ENCODE assay signal across 13 cellular contexts in genomic region chr1:226786550-226786949, GRCh38. TPM values are rescaled to one million over a fixed set of nuclear protein-coding genes. Genes with fewer than 3 reads are reported as not detected.
DNase-seq lines count a peak whose midpoint lies in the region; ATAC-seq, FAIRE-seq and TF ChIP-seq lines count a peak whose summit lies in the region.
"Had no signal": no experiment of that assay in that cellular context is flagged by ENCODE, and none has a peak within 500 bp of the region (broad histone marks: within the 10 kb centered on the region; RNA-seq: fewer than 3 reads in every experiment).

No MANE protein-coding gene starts in this region.

- H3K27ac ChIP-seq in dorsolateral prefrontal cortex: peak overlapping the region in 56 of 59 donors; percentile 18 to 97 (median 78)
- no peak overlapping the region for H3K27ac ChIP-seq in small intestine (ENCODE audit: low read depth in 1 of 2, low read length in 1 of 2)
- H3K27ac ChIP-seq: breast epithelium, upper lobe of right lung, VCaP had no signal

- H3K27me3 ChIP-seq in dorsolateral prefrontal cortex: no peaks in the 10 kb centered on the region
- no peaks in the 10 kb centered on the region for H3K27me3 ChIP-seq in small intestine (ENCODE audit: control insufficient read depth in 2 of 2, insufficient read depth in 2 of 2, low read length in 2 of 2)
- H3K27me3 ChIP-seq: breast epithelium, esophagus squamous epithelium, upper lobe of right lung had no signal

- H3K9me3 ChIP-seq in small intestine (ENCODE audit: control insufficient read depth, low read depth): no peaks in the 10 kb centered on the region
- H3K9me3 ChIP-seq: breast epithelium, esophagus squamous epithelium, upper lobe of right lung had no signal

- H3K36me3 ChIP-seq in small intestine (ENCODE audit: control insufficient read depth in 2 of 2, insufficient read depth in 2 of 2, low read length in 2 of 2): no peaks in the 10 kb centered on the region
- H3K36me3 ChIP-seq: breast epithelium, esophagus squamous epithelium, upper lobe of right lung had no signal

- DNase-seq in dorsolateral prefrontal cortex (no peak), NCI-H82 treated with DMSO at 0.1 percent for 48 hours (lab: John Stamatoyannopoulos, UW; ENCODE audit: unreplicated experiment) (no peak), small intestine (no peak), NCI-H446 (lab: John Stamatoyannopoulos, UW) (no peak), cerebellar nuclear complex (lab: John Stamatoyannopoulos, UW) (no peak)
- DNase-seq: esophagus squamous epithelium, right cardiac atrium, upper lobe of right lung had no signal

- intact Hi-C loops in dorsolateral prefrontal cortex (cut with DNase I): loop anchor here in 1 of 2 donors (2.0 to 5.0 kb wide), 2 partner anchors 38 to 49 kb away; partner anchors contain the start of gene ITPKB

- H3K4me1 ChIP-seq in small intestine (ENCODE audit: control insufficient read depth in 2 of 2, insufficient read depth in 1 of 2, low read depth in 1 of 2, low read length in 1 of 2): no peaks in the 10 kb centered on the region
- H3K4me1 ChIP-seq: breast epithelium, upper lobe of right lung had no signal

- peak overlapping the region in 1 of 59 donors; percentile 15 for H3K4me3 ChIP-seq in dorsolateral prefrontal cortex
- no peak overlapping the region for H3K4me3 ChIP-seq in small intestine (ENCODE audit: low read depth in 1 of 2, low read length in 2 of 2)
- H3K4me3 ChIP-seq: breast epithelium, esophagus squamous epithelium, upper lobe of right lung had no signal

- no peak for TF ChIP-seq CTCF in dorsolateral prefrontal cortex (IDR thresholded peaks at IDR 0.05 in 54 of 56, conservative IDR thresholded peaks at IDR 0.05 in 2 of 56; ENCODE audit: low read depth in 1 of 56, partially characterized antibody in 56 of 56)

- ATAC-seq in GM18511 (IDR thresholded peaks at IDR 0.05; ENCODE audit: unreplicated experiment): peak; percentile 85
- ATAC-seq in GM21381 (IDR thresholded peaks at IDR 0.05; ENCODE audit: unreplicated experiment): peak; percentile 73
- peak; percentile 79 for ATAC-seq in HG02981 (IDR thresholded peaks at IDR 0.05; ENCODE audit: unreplicated experiment)
- ATAC-seq: right cardiac atrium, upper lobe of right lung had no signal

- 82 to 91% (median 86%) methylated on average over 3 of the region's 3 CpGs for WGBS in small intestine, 3 donors

- FAIRE-seq in small intestine (lab: Jason Lieb, UNC): no peak

RNA-seq across cellular contexts. Expression of gene ITPKB, which starts 47.5 kb away (rescaled TPM):
- 100 to 1,000 TPM in 108 of 120 experiments, 10 to 100 TPM in 12; 68.5 to 431 (median 142) TPM for total RNA-seq in dorsolateral prefrontal cortex
- polyA plus RNA-seq in small intestine: 1 to 10 TPM; 1.8 to 9.6 (median 3.0) TPM

Comparison
In these comparisons a context has a peak if more than half of its experiments do, and no peak if none do; other contexts are left out.
1. H3K27ac ChIP-seq: peak in dorsolateral prefrontal cortex (56 of 59); none in small intestine (0 of 2).
2. Peak in every context shown above with its lines, with median percentiles within 50 percentile points of each other: ATAC-seq.